27 cellular contexts compared by ENCODE assay signal in genomic region chr15:71804226-71804625, GRCh38. TPM values are rescaled to one million over a fixed set of nuclear protein-coding genes. Genes with fewer than 3 reads are reported as not detected.
A peak's percentile ranks its signal among the peaks of the same experiment; 100 is the strongest.
DNase-seq lines count a peak whose midpoint lies in the region; ATAC-seq, FAIRE-seq and TF ChIP-seq lines count a peak whose summit lies in the region.
"Had no signal": no experiment of that assay in that cellular context is flagged by ENCODE, and none has a peak within 500 bp of the region (broad histone marks: within the 10 kb centered on the region; RNA-seq: fewer than 3 reads in every experiment).

No MANE protein-coding gene starts in this region.

- no TSS peak for BruUV-seq in GM12878 (replicated peaks; lab: Mats Ljungman, UMichigan)

- no peak for TF ChIP-seq RAD21 in GM12878 (IDR thresholded peaks at IDR 0.05; ENCODE audit: insufficient read depth, low read depth, low read length)

- H3K27ac ChIP-seq in GM12878 (ENCODE audit: control insufficient read depth, insufficient read depth) = no peak overlapping the region
- H3K27ac ChIP-seq: heart left ventricle, transverse colon had no signal

- no peak for FAIRE-seq in GM12878 (lab: Jason Lieb, UNC)
- FAIRE-seq: bronchial epithelial cell, colon, RCC 7860 had no signal

- H3K36me3 ChIP-seq in GM12878 (ENCODE audit: control insufficient read depth in 2 of 2, insufficient read depth in 2 of 2, low read length in 1 of 2) = no peaks in the 10 kb centered on the region
- H3K36me3 ChIP-seq: HAP-1, heart left ventricle, transverse colon had no signal

- TF ChIP-seq POLR2A in GM12878 (IDR thresholded peaks at IDR 0.05; ENCODE audit: low read depth, low read length) = no peak

- no peak for TF ChIP-seq EP300 in GM12878 (IDR thresholded peaks at IDR 0.05; ENCODE audit: borderline replicate concordance in 1 of 2, control insufficient read depth in 1 of 2, low read depth in 2 of 2, low read length in 2 of 2)

- in situ Hi-C loops in GM12878 (cut with MboI) = loop anchor here (5.0 to 10.0 kb wide), 3 partner anchors 57 to 351 kb away; no protein-coding TSS in a partner anchor

- TF ChIP-seq CTCF in GM12865 (IDR thresholded peaks at IDR 0.05; ENCODE audit: insufficient read depth, low read depth, low read length, missing control alignments) (no peak), GM12878 (IDR thresholded peaks at IDR 0.05 in 2 of 3, conservative IDR thresholded peaks at IDR 0.05 in 1 of 3; ENCODE audit: control insufficient read depth in 2 of 3, extremely low read depth in 1 of 3, insufficient read depth in 1 of 3, low read depth in 3 of 3, low read length in 3 of 3) (no peak)

- H3K4me3 ChIP-seq in GM12865 (ENCODE audit: low read depth, low read length) = peak overlapping the region; percentile 16
- peak overlapping the region; percentile 38; the same call in 1 of the 2 replicates for H3K4me3 ChIP-seq in GM12878
- H3K4me3 ChIP-seq: HAP-1, heart left ventricle, transverse colon had no signal

- POLR2A ChIA-PET in GM12878 (lab: Charles Lee) = no interaction called here

- peak overlapping the region; percentile 18; the same call in 1 of the 2 replicates for H3K9ac ChIP-seq in GM12878 (ENCODE audit: control insufficient read depth, insufficient read depth, low read length)

- H3K4me2 ChIP-seq in GM12878 (ENCODE audit: control insufficient read depth, insufficient read depth) = peak overlapping the region; percentile 49

- peak overlapping the region; percentile 37 for H2AFZ ChIP-seq in GM12878 (ENCODE audit: control insufficient read depth, low read depth, low read length)

- SMC1A ChIA-PET in GM12878 (lab: Charles Lee; ENCODE audit: uncharacterized antibody, unreplicated experiment) = interaction anchor here (0.7 to 4.2 kb wide), 7 partner anchors 23 to 358 kb away, joined by 3 to 26 read pairs (median 4); no protein-coding TSS in a partner anchor

- CTCF ChIA-PET in GM12878 (lab: Yijun Ruan, JAX) = interaction anchor here (0.7 to 6.0 kb wide), 9 partner anchors 13 to 979 kb away, joined by 3 to 69 read pairs (median 7); no protein-coding TSS in a partner anchor

- RAD21 ChIA-PET in GM12878 (lab: Charles Lee; ENCODE audit: unreplicated experiment) = interaction anchor here (0.9 to 3.0 kb wide), 6 partner anchors 23 to 352 kb away, joined by 3 to 14 read pairs (median 4); no protein-coding TSS in a partner anchor

- H3K4me1 ChIP-seq in GM12878 (ENCODE audit: control insufficient read depth, insufficient read depth, low read length) = peaks cover 10% of the 10 kb centered on the region
- H3K4me1 ChIP-seq: HAP-1 had no signal

- H4K20me1 ChIP-seq in GM12878 (ENCODE audit: control insufficient read depth, insufficient read depth) = no peaks in the 10 kb centered on the region

- intact Hi-C loops in GM12878 (cut with micrococcal nuclease; ENCODE audit: unreplicated experiment) = no loop called here

- DNase-seq in GM12865 (ENCODE audit: low read depth) (peak; percentile 35), NCI-H524 (lab: John Stamatoyannopoulos, UW) (peak; percentile 64 to 77), GM12878 (ENCODE audit: low read depth, low spot score) (no peak), A172 (ENCODE audit: low spot score) (no peak), DMS153 treated with DMSO at 0.1 percent for 48 hours (lab: John Stamatoyannopoulos, UW; ENCODE audit: unreplicated experiment) (no peak)
- DNase-seq in stimulated activated CD4-positive, alpha-beta T cell treated with anti-CD3 and anti-CD28 coated beads, Interleukin-15, amount 100 ng/mL, for 24 hours = no peak
- DNase-seq: activated CD4-positive, alpha-beta T cell treated with anti-CD3 and anti-CD28 coated beads for 4 hours; activated CD8-positive, alpha-beta memory T cell treated with anti-CD3 and anti-CD28 coated beads, Interleukin-2, amount 10 ng/mL, durations not matched to agents 7 days and 5 days; activated naive CD4-positive, alpha-beta T cell treated with anti-CD3 and anti-CD28 coated beads, Interleukin-2, amount 10 ng/mL, durations not matched to agents 7 days and 5 days; amniotic stem cell; CD4-positive, alpha-beta T cell; DMS53; effector CD8-positive, alpha-beta T cell; GDM1; heart left ventricle; NCI-H1436; nucleus accumbens; T-helper 1 cell; transverse colon had no signal

- ATAC-seq in GM19438 (IDR thresholded peaks at IDR 0.05; ENCODE audit: low read depth, unreplicated experiment) (peak; percentile 69), GM12878 (peak; percentile 52)
- ATAC-seq: activated CD8-positive, alpha-beta memory T cell treated with anti-CD3 and anti-CD28 coated beads, Interleukin-2, amount 10 ng/mL, durations not matched to agents 7 days and 5 days; heart left ventricle had no signal

- H3K79me2 ChIP-seq in GM12878 (ENCODE audit: control insufficient read depth, insufficient read depth, low read length) = no peaks in the 10 kb centered on the region

- no peaks in the 10 kb centered on the region; a peak in 1 of 4 replicates for H3K27me3 ChIP-seq in GM12878 (replicated peaks in 1 of 2; ENCODE audit: control insufficient read depth in 2 of 2, insufficient read depth in 2 of 2, low read length in 1 of 2)
- H3K27me3 ChIP-seq: transverse colon had no signal

- H3K9me3 ChIP-seq in GM12878 (replicated peaks; ENCODE audit: control insufficient read depth, insufficient read depth, low read length) = no peaks in the 10 kb centered on the region
- H3K9me3 ChIP-seq: HAP-1, heart left ventricle, transverse colon had no signal

- WGBS in GM12878 (ENCODE audit: insufficient coverage, insufficient replicate concordance, low lambda C conversion rate, missing lambda C conversion rate) = 54% methylated on average over 5 of the region's 5 CpGs

TF ChIP-seq in GM12878, 131 proteins besides CTCF, POLR2A, EP300 and RAD21:
- TF ChIP-seq TCF3 (IDR thresholded peaks at IDR 0.05; ENCODE audit: borderline replicate concordance, insufficient read depth, low read depth, low read length) (0 out of 2 replicates have a peak, but pooled peaks have one; percentile 19), SRF (IDR thresholded peaks at IDR 0.05; ENCODE audit: low read depth in 2 of 2, low read length in 2 of 2) (no peak), SREBF2 (IDR thresholded peaks at IDR 0.05; ENCODE audit: low read length) (no peak), TCF12 (IDR thresholded peaks at IDR 0.05; ENCODE audit: low read depth, low read length) (peak; percentile 57; the same call in 1 of the 2 replicates)

RNA-seq across cellular contexts. Expression of gene NR2E3, which starts 6.1 kb away (rescaled TPM):
- total RNA-seq in GM12878 (2013; cell fraction: nucleolus; rRNA removed) = 0.23 TPM in 1 of 2 replicates, not detected in the other
- not detected in 2 replicates for total RNA-seq in GM12878 (2014; rRNA removed)
- not detected in 2 replicates for total RNA-seq in GM12878 (2014; rRNA removed; fragmentation: Illumina TruSeq; extraction: Trizol)
- not detected in 2 replicates for total RNA-seq in GM12878 (2021)
- not detected for polyA plus RNA-seq in GM12878 (2011; ENCODE audit: low read depth)
- polyA plus RNA-seq in GM12878 (2011; rRNA removed) = not detected in 2 replicates
- polyA plus RNA-seq in GM12878 (2011; cell fraction: cytosol; rRNA removed) = not detected in 2 replicates
- not detected in 2 replicates for polyA plus RNA-seq in GM12878 (2011; cell fraction: nucleus; rRNA removed)
- polyA plus RNA-seq in GM12878 (2012) = 0.26 TPM in 1 of 2 replicates, not detected in the other
- not detected in 2 replicates for polyA plus RNA-seq in GM12878 (2014; fragmentation: Illumina TruSeq; extraction: Trizol)
- under 1 TPM; 0.05 to 0.11 TPM for polyA plus RNA-seq in GM12878 (2014; fragmentation: Nextera tagmentation; extraction: Ambion mirVana)
- not detected in 2 replicates for polyA plus RNA-seq in GM12878 (2014; rRNA removed)
- under 1 TPM in 1 of 2 experiments, not detected in 1; 0.11 TPM for polyA plus RNA-seq in GM12878 (2016; fragmentation: Nextera tagmentation; extraction: Ambion mirVana)
- polyA minus RNA-seq in GM12878 (2011; rRNA and poly(A)+ RNA removed) = not detected in 2 replicates
- polyA minus RNA-seq in GM12878 (2011; cell fraction: cytosol; rRNA and poly(A)+ RNA removed) = not detected in 2 replicates
- not detected in 2 replicates for polyA minus RNA-seq in GM12878 (2011; cell fraction: nucleus; rRNA and poly(A)+ RNA removed)
- total RNA-seq in A172 (2014; rRNA removed; shearing (Covaris generic)) = not detected in 2 replicates
- total RNA-seq: activated CD8-positive, alpha-beta memory T cell treated with anti-CD3 and anti-CD28 coated beads, Interleukin-2, amount 10 ng/mL, durations not matched to agents 7 days and 5 days; CD4-positive, alpha-beta T cell; epithelial cell of proximal tubule; pulmonary artery endothelial cell; SK-MEL-5 had no signal

Comparison
In these comparisons a context has a peak if more than half of its experiments do, and no peak if none do; other contexts are left out.
1. DNase-seq: peak in GM12865 (single experiment) and NCI-H524 (2 of 2); none in GM12878 (single experiment), A172 (single experiment), DMS153 treated with DMSO at 0.1 percent for 48 hours (single experiment) and stimulated activated CD4-positive, alpha-beta T cell treated with anti-CD3 and anti-CD28 coated beads, Interleukin-15, amount 100 ng/mL, for 24 hours (single experiment).